Comparison of ENCODE assay signal across 10 cellular contexts in the genomic region with DNA sequence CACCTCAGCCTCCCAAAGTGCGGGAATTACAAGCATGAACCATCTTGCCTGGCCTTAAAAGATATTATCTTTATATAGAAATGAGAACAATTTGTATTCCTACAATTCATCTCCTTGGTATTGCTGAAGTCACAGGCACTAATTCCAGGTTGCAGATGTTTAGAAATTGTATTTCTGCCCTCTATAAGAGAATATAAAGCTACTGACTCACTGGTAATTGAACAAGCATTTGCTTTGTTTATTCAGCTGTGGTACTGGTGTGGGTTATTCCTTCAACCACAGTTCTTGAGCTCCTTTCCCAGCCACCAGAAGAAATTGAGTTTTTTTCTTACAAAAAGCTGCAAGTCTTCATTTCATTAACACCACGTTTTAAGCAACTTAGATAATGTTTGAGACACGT. TPM values are rescaled to one million over a fixed set of nuclear protein-coding genes. Genes with fewer than 3 reads are reported as not detected.
A peak's percentile ranks its signal among the peaks of the same experiment; 100 is the strongest.
DNase-seq lines count a peak whose midpoint lies in the region; ATAC-seq and TF ChIP-seq lines count a peak whose summit lies in the region.
"Had no signal": no experiment of that assay in that cellular context is flagged by ENCODE, and none has a peak within 500 bp of the region (broad histone marks: within the 10 kb centered on the region; RNA-seq: fewer than 3 reads in every experiment).

No MANE protein-coding gene starts in this region.

- intact Hi-C loops in CD8-positive, alpha-beta T cell (cut with DNase I, micrococcal nuclease) = loop anchor here (5.0 to 10.0 kb wide), 7 partner anchors 203 to 1847 kb away; a partner anchor contains a TSS
- intact Hi-C loops in natural killer cell (cut with micrococcal nuclease) = loop anchor here (5.0 kb wide), 1 partner anchor 1845 kb away; no protein-coding TSS in a partner anchor

- peak overlapping the region; percentile 100 for H3K27ac Mint-ChIP-seq in CD8-positive, alpha-beta T cell
- H3K27ac Mint-ChIP-seq in natural killer cell = peak overlapping the region; percentile 95 to 100

- no peak for ATAC-seq in CD8-positive, alpha-beta T cell
- ATAC-seq in natural killer cell (no peak), GM21528 (IDR thresholded peaks at IDR 0.05; ENCODE audit: low FRiP score, unreplicated experiment) (no peak)

- H3K36me3 Mint-ChIP-seq in CD8-positive, alpha-beta T cell = peaks cover 13% of the 10 kb centered on the region
- peaks cover 7% of the 10 kb centered on the region for H3K36me3 Mint-ChIP-seq in natural killer cell

- H3K4me3 ChIP-seq in CD8-positive, alpha-beta T cell (ENCODE audit: low read depth, low read length) = peak overlapping the region; percentile 53
- H3K4me3 ChIP-seq in cardiac fibroblast (replicated peaks in 1 of 2; ENCODE audit: low read depth in 2 of 2, low read length in 2 of 2) (no peak overlapping the region), H7 (ENCODE audit: insufficient read depth, low read depth, low read length) (no peak overlapping the region)
- H3K4me3 ChIP-seq: ascending aorta had no signal

- H3K4me1 Mint-ChIP-seq in CD8-positive, alpha-beta T cell (ENCODE audit: low read depth) = peaks cover 72% of the 10 kb centered on the region
- H3K4me1 Mint-ChIP-seq in natural killer cell = peaks cover 55 to 58% of the 10 kb centered on the region in 2 donors

- TF ChIP-seq CTCF in CD8-positive, alpha-beta T cell (IDR thresholded peaks at IDR 0.05) = no peak
- no peak for TF ChIP-seq CTCF in cardiac fibroblast (IDR thresholded peaks at IDR 0.05; ENCODE audit: low read depth, low read length)
- TF ChIP-seq CTCF in natural killer cell (IDR thresholded peaks at IDR 0.05) = no peak

- H3K36me3 ChIP-seq in CD8-positive, alpha-beta T cell (ENCODE audit: insufficient read depth, low read length) = no peaks in the 10 kb centered on the region
- no peaks in the 10 kb centered on the region for H3K36me3 ChIP-seq in H7 (replicated peaks; ENCODE audit: control insufficient read depth, insufficient read depth, low read length)
- H3K36me3 ChIP-seq: ascending aorta had no signal

- peak overlapping the region; percentile 98 for H3K27ac ChIP-seq in CD8-positive, alpha-beta T cell (ENCODE audit: low read depth, low read length)
- H3K27ac ChIP-seq: ascending aorta had no signal

- H3K4me1 ChIP-seq in CD8-positive, alpha-beta T cell (ENCODE audit: insufficient read depth, low read length) = peaks cover 61% of the 10 kb centered on the region

- peak overlapping the region; percentile 95 for H3K4me3 Mint-ChIP-seq in CD8-positive, alpha-beta T cell
- H3K4me3 Mint-ChIP-seq in natural killer cell = peak overlapping the region; percentile 69

- peaks cover 2% of the 10 kb centered on the region for H3K9me3 Mint-ChIP-seq in CD8-positive, alpha-beta T cell
- H3K9me3 Mint-ChIP-seq in natural killer cell = peaks cover 0 to 2% of the 10 kb centered on the region in 2 donors

- no peaks in the 10 kb centered on the region for H3K27me3 Mint-ChIP-seq in CD8-positive, alpha-beta T cell (ENCODE audit: low read depth)
- H3K27me3 Mint-ChIP-seq in natural killer cell (ENCODE audit: low read depth in 2 of 2) = no peaks in the 10 kb centered on the region

- CTCF ChIA-PET in CD8-positive, alpha-beta T cell (lab: Charles Lee) = interaction anchor here (0.7 to 8.9 kb wide), 6 partner anchors 9 to 62 kb away, joined by 3 to 96 read pairs (median 3); a partner anchor contains a TSS

- no peaks in the 10 kb centered on the region for H3K9me3 ChIP-seq in CD8-positive, alpha-beta T cell (ENCODE audit: low read length)
- H3K9me3 ChIP-seq: ascending aorta had no signal

- DNase-seq in CD8-positive, alpha-beta T cell = no peak
- DNase-seq in HT1080 (ENCODE audit: low read depth) = peak; percentile 65
- DNase-seq in cardiac fibroblast (ENCODE audit: low read depth in 2 of 2) = peak; percentile 2 to 90
- no peak for DNase-seq in natural killer cell
- no peak for DNase-seq in H7
- DNase-seq in germinal center (ENCODE audit: low spot score) = no peak
- DNase-seq in HuH-7 (ENCODE audit: low spot score) = no peak
- DNase-seq: NCI-H2081 treated with DMSO at 0.1 percent for 48 hours had no signal

- POLR2A ChIA-PET in CD8-positive, alpha-beta T cell (lab: Charles Lee) = interaction anchor here (1.0 to 6.6 kb wide), 6 partner anchors 11 to 49 kb away, joined by 3 to 64 read pairs (median 16); a partner anchor contains a TSS

- no peaks in the 10 kb centered on the region for H3K27me3 ChIP-seq in CD8-positive, alpha-beta T cell (ENCODE audit: insufficient read depth, low read length)
- H3K27me3 ChIP-seq in H7 (ENCODE audit: control insufficient read depth, insufficient read depth, low read length) = no peaks in the 10 kb centered on the region
- H3K27me3 ChIP-seq: ascending aorta had no signal

RNA-seq across cellular contexts. Expression of a gene that starts 29.0 kb away (rescaled TPM):
- 10 to 100 TPM; 22.5 to 23.1 TPM for total RNA-seq in CD8-positive, alpha-beta T cell
- total RNA-seq in HT1080 (2014; rRNA removed; shearing (Covaris generic)) = 0.20 and 0.27 TPM in 2 replicates
- polyA plus RNA-seq in HT1080 (2015; cell fraction: cytosol; rRNA removed) = 0.55 and 0.92 TPM in 2 replicates
- 0.28 and 0.49 TPM in 2 replicates for polyA plus RNA-seq in HT1080 (2015; cell fraction: nucleus; rRNA removed)
- 10 to 100 TPM; 11.5 to 21.0 (median 19.1) TPM for total RNA-seq in natural killer cell
- 2.1 and 3.9 TPM in 2 replicates for total RNA-seq in H7 (2014; rRNA removed; shearing (Covaris generic))

Comparison
In these comparisons a context has a peak if more than half of its experiments do, and no peak if none do; other contexts are left out.
1. DNase-seq: peak in HT1080 (single experiment) and cardiac fibroblast (2 of 2); none in CD8-positive, alpha-beta T cell (0 of 7), natural killer cell (single experiment), H7 (single experiment), germinal center (single experiment) and HuH-7 (single experiment).